Comparison of ENCODE assay signal across 15 cellular contexts in the genomic region with DNA sequence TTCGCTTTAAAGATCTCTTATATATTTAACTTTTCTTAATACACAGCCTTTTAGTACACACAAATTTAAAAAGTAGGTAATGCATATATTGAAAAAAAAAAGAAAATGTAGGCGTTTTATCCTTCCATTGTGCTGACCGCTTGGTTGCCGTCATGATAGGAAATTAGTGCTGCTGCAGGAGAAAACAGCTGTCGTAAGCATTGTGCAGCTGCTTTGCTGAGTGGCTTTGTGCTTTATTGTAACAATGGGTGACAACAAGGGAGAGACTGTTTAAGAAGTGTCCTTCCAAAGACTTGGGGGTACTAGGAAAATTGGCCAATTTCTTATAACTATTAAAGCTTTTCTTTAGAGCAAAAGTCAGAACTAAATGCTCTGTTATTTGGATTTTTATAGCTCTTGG. TPM values are rescaled to one million over a fixed set of nuclear protein-coding genes. Genes with fewer than 3 reads are reported as not detected.
DNase-seq lines count a peak whose midpoint lies in the region; ATAC-seq and TF ChIP-seq lines count a peak whose summit lies in the region.
"Had no signal": no experiment of that assay in that cellular context is flagged by ENCODE, and none has a peak within 500 bp of the region (broad histone marks: within the 10 kb centered on the region; RNA-seq: fewer than 3 reads in every experiment).

No MANE protein-coding gene starts in this region.

- H3K36me3 ChIP-seq in DND-41 (ENCODE audit: insufficient read depth, low read length): peaks cover 81% of the 10 kb centered on the region
- peaks cover 65 to 71% (median 70%) of the 10 kb centered on the region in 3 donors for H3K36me3 ChIP-seq in tibial artery
- peaks cover 83% of the 10 kb centered on the region for H3K36me3 ChIP-seq in osteoblast (ENCODE audit: insufficient read depth, low read length)

- H3K9me3 ChIP-seq in DND-41 (ENCODE audit: insufficient read depth, low read length, severe bottlenecking) (no peaks in the 10 kb centered on the region), tibial artery (no peaks in the 10 kb centered on the region), osteoblast (ENCODE audit: low read depth, low read length) (no peaks in the 10 kb centered on the region)
- H3K9me3 ChIP-seq: ascending aorta, mucosa of descending colon had no signal

- ATAC-seq in DND-41 (ENCODE audit: insufficient read depth, low read depth): no peak
- no peak for ATAC-seq in HG02571 (IDR thresholded peaks at IDR 0.05; ENCODE audit: unreplicated experiment)
- ATAC-seq in GM18861 (IDR thresholded peaks at IDR 0.05; ENCODE audit: unreplicated experiment): no peak
- ATAC-seq: mucosa of descending colon, PC-3 had no signal

- H3K27ac Mint-ChIP-seq in activated CD4-positive, alpha-beta memory T cell treated with anti-CD3 and anti-CD28 coated beads, Interleukin-2, amount 10 ng/mL, durations not matched to agents 7 days and 5 days: peak overlapping the region; percentile 45

- H3K4me1 ChIP-seq in DND-41 (ENCODE audit: insufficient read depth, low read length) (peaks cover 42% of the 10 kb centered on the region), tibial artery (peaks cover 0 to 46% (median 18%) of the 10 kb centered on the region in 4 donors), osteoblast (ENCODE audit: insufficient read depth, low read length) (peaks cover 25% of the 10 kb centered on the region)

- H3K27me3 ChIP-seq in DND-41 (ENCODE audit: insufficient read depth, low read length, poor library complexity) (no peaks in the 10 kb centered on the region), tibial artery (no peaks in the 10 kb centered on the region), osteoblast (ENCODE audit: insufficient read depth, low read length) (no peaks in the 10 kb centered on the region)
- H3K27me3 ChIP-seq: ascending aorta had no signal

- H3K4me2 ChIP-seq in DND-41 (ENCODE audit: insufficient read depth, low read length) (peak overlapping the region; percentile 55; the same call in 1 of the 2 replicates), osteoblast (ENCODE audit: insufficient read depth, low read length) (no peak overlapping the region)

- H3K9ac ChIP-seq in DND-41 (ENCODE audit: low read depth, low read length): 0 out of 2 replicates have a peak overlapping the region, but pooled peaks have one; percentile 85

- intact Hi-C loops in tibial artery (cut with DNase I; ENCODE audit: low total_unique reads): loop anchor here (5.0 kb wide), 1 partner anchor 70 kb away; a partner anchor contains a TSS

- peak overlapping the region; percentile 26 for H3K4me3 Mint-ChIP-seq in activated CD4-positive, alpha-beta memory T cell treated with anti-CD3 and anti-CD28 coated beads, Interleukin-2, amount 10 ng/mL, durations not matched to agents 7 days and 5 days
- H3K4me3 Mint-ChIP-seq: immature natural killer cell had no signal

- H3K4me3 ChIP-seq in DND-41 (ENCODE audit: low read depth in 1 of 2, low read length in 2 of 2) (peak overlapping the region in 1 of 2 experiments; percentile 13; a peak in 1 of 4 replicates), tibial artery (no peak overlapping the region), osteoblast (ENCODE audit: insufficient read depth, low read length) (no peak overlapping the region)
- H3K4me3 ChIP-seq: mucosa of descending colon had no signal

- no peak overlapping the region for H2AFZ ChIP-seq in DND-41 (ENCODE audit: low read depth, low read length)
- no peak overlapping the region for H2AFZ ChIP-seq in osteoblast (ENCODE audit: low read length)

- DNase-seq in Ammon's horn (ENCODE audit: low spot score) (peak; percentile 54), DND-41 (no peak), myocyte (ENCODE audit: low read depth) (peak; percentile 65), tibial artery (no peak), osteoblast (ENCODE audit: insufficient read length, low spot score, missing footprints) (no peak)
- no peak for DNase-seq in activated CD4-positive, alpha-beta memory T cell treated with anti-CD3 and anti-CD28 coated beads, Interleukin-2, amount 10 ng/mL, durations not matched to agents 7 days and 5 days
- DNase-seq: immature natural killer cell; mucosa of descending colon; NCI-H2081 treated with DMSO at 0.1 percent for 48 hours; PC-3; stimulated activated CD4-positive, alpha-beta T cell treated with anti-CD3 and anti-CD28 coated beads, Interleukin-4, amount 100 ng/mL, for 4 hours; T1000 had no signal

- H4K20me1 ChIP-seq in DND-41 (ENCODE audit: insufficient read depth, low read length) (peaks cover 20% of the 10 kb centered on the region; the same call in 1 of the 2 replicates), osteoblast (ENCODE audit: insufficient read depth, low read length) (peaks cover 68% of the 10 kb centered on the region)

- H3K9me3 Mint-ChIP-seq in activated CD4-positive, alpha-beta memory T cell treated with anti-CD3 and anti-CD28 coated beads, Interleukin-2, amount 10 ng/mL, durations not matched to agents 7 days and 5 days: no peaks in the 10 kb centered on the region
- H3K9me3 Mint-ChIP-seq: immature natural killer cell had no signal

- POLR2A ChIA-PET in activated CD4-positive, alpha-beta memory T cell treated with anti-CD3 and anti-CD28 coated beads, Interleukin-2, amount 10 ng/mL, durations not matched to agents 7 days and 5 days (lab: Charles Lee): interaction anchor here (0.8 to 3.4 kb wide), 7 partner anchors 9 to 68 kb away, joined by 3 to 17 read pairs (median 4); a partner anchor contains a TSS

- H3K79me2 ChIP-seq in DND-41 (ENCODE audit: insufficient read depth, low read length) (peaks cover 65% of the 10 kb centered on the region), osteoblast (ENCODE audit: insufficient read depth, low read length) (peaks cover 54% of the 10 kb centered on the region)

- CTCF ChIA-PET in activated CD4-positive, alpha-beta memory T cell treated with anti-CD3 and anti-CD28 coated beads, Interleukin-2, amount 10 ng/mL, durations not matched to agents 7 days and 5 days (lab: Charles Lee): interaction anchor here (1.3 kb wide), 1 partner anchor 18 kb away, joined by 3 read pairs; no protein-coding TSS in a partner anchor

- H3K4me1 Mint-ChIP-seq in activated CD4-positive, alpha-beta memory T cell treated with anti-CD3 and anti-CD28 coated beads, Interleukin-2, amount 10 ng/mL, durations not matched to agents 7 days and 5 days: peaks cover 70% of the 10 kb centered on the region

- no peak overlapping the region for H3K27ac ChIP-seq in DND-41 (ENCODE audit: low read length)
- no peak overlapping the region for H3K27ac ChIP-seq in tibial artery
- H3K27ac ChIP-seq in osteoblast (ENCODE audit: low read depth, low read length): no peak overlapping the region
- H3K27ac ChIP-seq: ascending aorta had no signal

- TF ChIP-seq CTCF in DND-41 (IDR thresholded peaks at IDR 0.05; ENCODE audit: borderline replicate concordance, extremely low read depth, low read length, poor library complexity, severe bottlenecking) (no peak), tibial artery (IDR thresholded peaks at IDR 0.05) (no peak), osteoblast (IDR thresholded peaks at IDR 0.05; ENCODE audit: extremely low read depth, low read depth, low read length) (no peak)

- no peaks in the 10 kb centered on the region for H3K27me3 Mint-ChIP-seq in activated CD4-positive, alpha-beta memory T cell treated with anti-CD3 and anti-CD28 coated beads, Interleukin-2, amount 10 ng/mL, durations not matched to agents 7 days and 5 days

- peaks cover 94% of the 10 kb centered on the region for H3K36me3 Mint-ChIP-seq in activated CD4-positive, alpha-beta memory T cell treated with anti-CD3 and anti-CD28 coated beads, Interleukin-2, amount 10 ng/mL, durations not matched to agents 7 days and 5 days (ENCODE audit: low read depth)

RNA-seq across cellular contexts. Expression of a gene that starts 5.0 kb away (rescaled TPM):
- 100 to 1,000 TPM; 166 to 171 TPM for total RNA-seq in activated CD4-positive, alpha-beta memory T cell treated with anti-CD3 and anti-CD28 coated beads, Interleukin-2, amount 10 ng/mL, durations not matched to agents 7 days and 5 days
- total RNA-seq in myocyte: 255 and 327 TPM in 2 replicates
- polyA plus RNA-seq in myocyte (2012): 339 TPM
- total RNA-seq in osteoblast: 190 and 209 TPM in 2 replicates

RNA-seq across cellular contexts. Expression of a gene that starts 24.8 kb away (rescaled TPM):
- not detected for total RNA-seq in activated CD4-positive, alpha-beta memory T cell treated with anti-CD3 and anti-CD28 coated beads, Interleukin-2, amount 10 ng/mL, durations not matched to agents 7 days and 5 days
- total RNA-seq in myocyte (0.10 TPM in 1 of 2 replicates, not detected in the other), osteoblast (not detected in 2 replicates)
- polyA plus RNA-seq in myocyte (2012): 0.19 TPM
- total RNA-seq: ascending aorta, PC-3 had no signal

RNA-seq across cellular contexts. Expression of a gene that starts 52.4 kb away (rescaled TPM):
- 100 to 1,000 TPM; 259 to 263 TPM for total RNA-seq in activated CD4-positive, alpha-beta memory T cell treated with anti-CD3 and anti-CD28 coated beads, Interleukin-2, amount 10 ng/mL, durations not matched to agents 7 days and 5 days
- total RNA-seq in myocyte: 10.0 and 15.7 TPM in 2 replicates
- 10.5 TPM for polyA plus RNA-seq in myocyte (2012)
- 52.1 and 57.2 TPM in 2 replicates for total RNA-seq in osteoblast

Comparison
In these comparisons a context has a peak if more than half of its experiments do, and no peak if none do; other contexts are left out.
1. DNase-seq: peak in Ammon's horn (single experiment) and myocyte (single experiment); none in DND-41 (single experiment), activated CD4-positive, alpha-beta memory T cell treated with anti-CD3 and anti-CD28 coated beads, Interleukin-2, amount 10 ng/mL, durations not matched to agents 7 days and 5 days (single experiment), tibial artery (0 of 2) and osteoblast (single experiment).